ENCODE assay signal across 1 cellular context in genomic region chr17:50046667-50047066, GRCh38.
TF ChIP-seq lines count a peak whose summit lies in the region.

No MANE protein-coding gene starts in this region.

TF ChIP-seq in endothelial cell of umbilical vein, 7 proteins besides CTCF, POLR2A, EP300 and RAD21:
- TF ChIP-seq FOS (IDR thresholded peaks at IDR 0.05; ENCODE audit: borderline replicate concordance, insufficient read depth, low read length), result no peak
TF ChIP-seq in endothelial cell of umbilical vein: peak in this region for 0.
